Comparison of ENCODE assay signal across 18 cellular contexts in the genomic region with DNA sequence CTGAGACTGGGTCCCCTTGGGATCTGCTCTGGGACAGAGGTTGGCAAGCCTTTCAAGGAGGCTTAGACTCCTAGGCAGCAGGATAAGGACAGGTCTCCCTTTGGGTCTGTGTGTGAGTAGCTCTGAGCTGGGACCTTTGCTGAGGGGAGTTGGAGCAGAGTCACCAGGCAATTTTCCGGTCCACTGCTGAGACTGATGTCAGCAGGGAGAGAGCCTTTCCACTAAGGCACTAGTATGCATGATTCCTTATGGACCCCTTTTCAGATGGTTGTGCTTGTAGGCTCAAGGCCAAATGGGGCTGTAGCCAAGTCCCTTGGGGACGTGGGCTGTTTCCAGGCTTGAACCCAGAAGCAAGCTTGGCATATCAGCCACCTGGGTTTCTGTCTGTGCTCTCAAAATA.
DNase-seq lines count a peak whose midpoint lies in the region; ATAC-seq and TF ChIP-seq lines count a peak whose summit lies in the region.
"Had no signal": no experiment of that assay in that cellular context is flagged by ENCODE, and none has a peak within 500 bp of the region (broad histone marks: within the 10 kb centered on the region; RNA-seq: fewer than 3 reads in every experiment).

No MANE protein-coding gene starts in this region.

- no peak overlapping the region for H2AFZ ChIP-seq in IMR-90 (replicated peaks; ENCODE audit: low read length, poor library complexity)

- H3K9me3 ChIP-seq in BLaER1 (peaks cover 24% of the 10 kb centered on the region), IMR-90 (ENCODE audit: control insufficient read depth, insufficient read depth, low read length) (peaks cover 6% of the 10 kb centered on the region; the same call in 1 of the 2 replicates)

- H3K4me3 ChIP-seq in BLaER1 (no peak overlapping the region), IMR-90 (ENCODE audit: insufficient read depth, low read depth, low read length) (no peak overlapping the region)

- BruUV-seq in IMR-90 (replicated peaks; lab: Mats Ljungman, UMichigan), result no TSS peak

- peak overlapping the region; percentile 71; the same call in 1 of the 2 replicates for H3K14ac ChIP-seq in IMR-90 (replicated peaks; ENCODE audit: low read depth, low read length)

- TF ChIP-seq RAD21 in IMR-90 (IDR thresholded peaks at IDR 0.05; ENCODE audit: low read length), result no peak

- no peak overlapping the region for H3K27ac Mint-ChIP-seq in natural killer cell
- H3K27ac Mint-ChIP-seq: CD4-positive, alpha-beta T cell; T-cell had no signal

- no peak overlapping the region for H3K4ac ChIP-seq in IMR-90 (ENCODE audit: low read depth, low read length)

- H3K4me1 ChIP-seq in BLaER1 (peaks cover 6% of the 10 kb centered on the region), IMR-90 (ENCODE audit: control insufficient read depth, insufficient read depth, low read length) (peaks cover 3% of the 10 kb centered on the region; the same call in 1 of the 2 replicates)

- H3K9me3 Mint-ChIP-seq in natural killer cell, result peaks cover 5 to 8% of the 10 kb centered on the region in 2 donors

- peaks cover 15% of the 10 kb centered on the region; the same call in 1 of the 2 replicates for H3K9me1 ChIP-seq in IMR-90 (ENCODE audit: insufficient read depth, low read length)

- H3K56ac ChIP-seq in IMR-90 (ENCODE audit: extremely low read depth, insufficient read depth, low read length), result no peak overlapping the region

- H3K9ac ChIP-seq in BLaER1, result no peak overlapping the region
- H3K9ac ChIP-seq in IMR-90 (ENCODE audit: low read depth, low read length), result no peak overlapping the region

- no peak for TF ChIP-seq POLR2A in IMR-90 (IDR thresholded peaks at IDR 0.05; ENCODE audit: low read depth, low read length)

- dilution Hi-C loops in IMR-90 (cut with HindIII; ENCODE audit: low sequenced_read_pairs, unreplicated experiment), result no loop called here

- ATAC-seq in IMR-90 (ENCODE audit: low read depth) (no peak), natural killer cell (no peak)
- ATAC-seq: T-cell had no signal

- no peak overlapping the region for H2BK5ac ChIP-seq in IMR-90 (ENCODE audit: low read depth, low read length, poor library complexity, severe bottlenecking)

- no peak overlapping the region for H2BK15ac ChIP-seq in IMR-90 (ENCODE audit: low read depth, low read length)

- in situ Hi-C loops in IMR-90 (cut with MboI; ENCODE audit: low sequenced_read_pairs), result no loop called here

- H2BK120ac ChIP-seq in IMR-90 (ENCODE audit: low read depth, low read length), result peak overlapping the region; percentile 23; the same call in 1 of the 2 replicates

- DNase-seq in IMR-90 (no peak), NCI-H69 (lab: John Stamatoyannopoulos, UW) (peak; percentile 42), glomerular visceral epithelial cell (ENCODE audit: extremely low spot score) (peak; percentile 39), NCI-H2107 treated with DMSO at 0.1 percent for 48 hours (lab: John Stamatoyannopoulos, UW; ENCODE audit: unreplicated experiment) (no peak), natural killer cell (no peak), SIG-M5 treated with dmso at 0.1 percent for 504 hours (lab: John Stamatoyannopoulos, UW; ENCODE audit: unreplicated experiment) (no peak)
- no peak for DNase-seq in activated CD8-positive, alpha-beta memory T cell treated with anti-CD3 and anti-CD28 coated beads for 24 hours
- DNase-seq: Calu3; CD4-positive, alpha-beta T cell; DND-41; GF-D8; KBM-7; NCI-H2029 treated with DMSO at 0.1 percent for 48 hours; NCI-H774; T-cell had no signal

- H3K27ac ChIP-seq in BLaER1 (no peak overlapping the region), IMR-90 (ENCODE audit: insufficient read depth, low read length) (no peak overlapping the region)
- H3K27ac ChIP-seq: HL-60, RWPE1 had no signal

- H3K4me1 Mint-ChIP-seq in natural killer cell, result no peaks in the 10 kb centered on the region
- H3K4me1 Mint-ChIP-seq: T-cell had no signal

- peaks cover 14 to 17% of the 10 kb centered on the region in 2 experiments for H3K79me1 ChIP-seq in IMR-90 (ENCODE audit: low read depth in 1 of 2, low read length in 2 of 2)

- H3K27me3 ChIP-seq in BLaER1 (no peaks in the 10 kb centered on the region), IMR-90 (ENCODE audit: control insufficient read depth, insufficient read depth, low read length) (no peaks in the 10 kb centered on the region)

- H4K20me1 ChIP-seq in BLaER1 (no peaks in the 10 kb centered on the region), IMR-90 (ENCODE audit: insufficient read depth, low read length) (no peaks in the 10 kb centered on the region)

- H3K23ac ChIP-seq in IMR-90 (ENCODE audit: low read depth, low read length), result 0 out of 2 replicates have a peak overlapping the region, but pooled peaks have one; percentile 66

- POLR2A ChIA-PET in IMR-90 (lab: Charles Lee; ENCODE audit: unreplicated experiment), result no interaction called here

- no CpG with 5 or more reads among the region's 2 CpGs for WGBS in IMR-90 (ENCODE audit: extremely low coverage in 2 of 2, insufficient read length in 1 of 2), 2 experiments

- peak overlapping the region; percentile 15 for H2AK9ac ChIP-seq in IMR-90 (replicated peaks; ENCODE audit: low read depth, low read length, poor library complexity)

- CTCF ChIA-PET in IMR-90 (lab: Yijun Ruan, JAX), result no interaction called here

- H2AK5ac ChIP-seq in IMR-90 (ENCODE audit: low read depth, low read length), result peak overlapping the region; percentile 67; the same call in 1 of the 2 replicates

- H4K5ac ChIP-seq in IMR-90 (ENCODE audit: low read depth, low read length), result no peak overlapping the region

- H3K4me3 Mint-ChIP-seq in natural killer cell, result no peak overlapping the region
- H3K4me3 Mint-ChIP-seq: CD4-positive, alpha-beta T cell; T-cell had no signal

- H3K27me3 Mint-ChIP-seq in natural killer cell (ENCODE audit: low read depth in 2 of 2), result no peaks in the 10 kb centered on the region
- H3K27me3 Mint-ChIP-seq: CD4-positive, alpha-beta T cell; T-cell had no signal

- TF ChIP-seq CTCF in IMR-90 (conservative IDR thresholded peaks at IDR 0.05; ENCODE audit: low read depth, low read length) (no peak), natural killer cell (IDR thresholded peaks at IDR 0.05) (no peak)

- H3K18ac ChIP-seq in IMR-90 (ENCODE audit: low read depth, low read length), result no peak overlapping the region

- intact Hi-C loops in IMR-90 (cut with micrococcal nuclease), result no loop called here
- intact Hi-C loops in natural killer cell (cut with micrococcal nuclease), result no loop called here

- H3K36me3 Mint-ChIP-seq in natural killer cell, result peaks cover 15% of the 10 kb centered on the region

- H3K36me3 ChIP-seq in BLaER1 (peaks cover 42% of the 10 kb centered on the region), IMR-90 (ENCODE audit: control insufficient read depth, insufficient read depth, low read length) (no peaks in the 10 kb centered on the region)

- no peak overlapping the region for H2BK20ac ChIP-seq in IMR-90 (ENCODE audit: low read depth, low read length)

- no peak overlapping the region for H4K91ac ChIP-seq in IMR-90 (ENCODE audit: insufficient read depth, low read depth, low read length)

- H3K4me2 ChIP-seq in BLaER1 (0 out of 2 replicates have a peak overlapping the region, but pooled peaks have one; percentile 16), IMR-90 (ENCODE audit: low read depth, low read length) (no peak overlapping the region)

- no peak overlapping the region for H4K8ac ChIP-seq in IMR-90 (ENCODE audit: low read depth in 2 of 2, low read length in 2 of 2)

TF ChIP-seq in IMR-90, 13 proteins besides CTCF, POLR2A, EP300 and RAD21:
- TF ChIP-seq CEBPB (IDR thresholded peaks at IDR 0.05; ENCODE audit: low read depth, low read length) (no peak), FOS (IDR thresholded peaks at IDR 0.05; ENCODE audit: low read depth, low read length) (no peak)

Comparison
In these comparisons a context has a peak if more than half of its experiments do, and no peak if none do; other contexts are left out.
1. DNase-seq: peak in NCI-H69 (single experiment) and glomerular visceral epithelial cell (single experiment); none in IMR-90 (single experiment), NCI-H2107 treated with DMSO at 0.1 percent for 48 hours (single experiment), natural killer cell (single experiment), activated CD8-positive, alpha-beta memory T cell treated with anti-CD3 and anti-CD28 coated beads for 24 hours (single experiment) and SIG-M5 treated with dmso at 0.1 percent for 504 hours (single experiment).